ENCODE assay signal across 29 cellular contexts in the genomic region with DNA sequence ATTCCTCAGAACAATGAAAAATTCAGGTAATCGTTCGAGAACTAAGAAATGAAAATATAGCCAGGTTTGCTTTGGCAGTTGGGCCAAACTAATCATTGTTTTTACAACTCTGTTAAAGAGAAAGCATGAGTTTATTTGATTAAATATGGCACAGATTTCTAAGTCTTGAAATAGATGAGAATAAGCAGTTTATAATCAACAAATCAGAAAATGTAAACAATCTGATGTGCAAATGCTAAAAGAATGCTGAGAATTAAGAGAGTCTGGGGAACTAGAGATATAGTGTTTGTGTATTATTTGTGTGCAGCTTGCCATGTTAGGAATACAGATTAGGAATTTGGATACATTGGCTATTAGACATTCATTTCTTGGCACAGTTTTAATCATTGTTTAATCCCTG.
DNase-seq lines count a peak whose midpoint lies in the region; ATAC-seq and TF ChIP-seq lines count a peak whose summit lies in the region.
"Had no signal": no experiment of that assay in that cellular context is flagged by ENCODE, and none has a peak within 500 bp of the region (broad histone marks: within the 10 kb centered on the region; RNA-seq: fewer than 3 reads in every experiment).

No MANE protein-coding gene starts in this region.

- TF ChIP-seq CTCF in fibroblast of pulmonary artery (IDR thresholded peaks at IDR 0.05; ENCODE audit: low read length, missing control alignments) (no peak), esophagus muscularis mucosa (IDR thresholded peaks at IDR 0.05) (no peak)

- no peak for TF ChIP-seq EP300 in esophagus muscularis mucosa (IDR thresholded peaks at IDR 0.05)

- H3K4me1 ChIP-seq in aorta (ENCODE audit: control insufficient read depth in 1 of 2, insufficient read depth in 2 of 2, low read length in 2 of 2) (peaks cover 0 to 4% of the 10 kb centered on the region in 2 donors), esophagus muscularis mucosa (peaks cover 0 to 13% (median 0%) of the 10 kb centered on the region in 4 donors)
- H3K4me1 ChIP-seq: adrenal gland, left lung had no signal

- intact Hi-C loops in aorta (cut with DNase I) (loop anchor here in 1 of 2 donors (10.0 kb wide), 1 partner anchor 216 kb away; no protein-coding TSS in a partner anchor), esophagus muscularis mucosa (cut with DNase I) (no loop called here)

- H3K36me3 ChIP-seq in aorta (ENCODE audit: control insufficient read depth in 1 of 2, insufficient read depth in 2 of 2, low read length in 1 of 2) = no peaks in the 10 kb centered on the region
- no peaks in the 10 kb centered on the region for H3K36me3 ChIP-seq in esophagus muscularis mucosa
- H3K36me3 ChIP-seq: adrenal gland, cardiac muscle cell had no signal

- no peak for ATAC-seq in aorta (ENCODE audit: low FRiP score)
- ATAC-seq in GM19463 (IDR thresholded peaks at IDR 0.05; ENCODE audit: unreplicated experiment) = no peak
- ATAC-seq: left lung; naive thymus-derived CD8-positive, alpha-beta T cell had no signal

- DNase-seq in A172 (ENCODE audit: low spot score) = peak; percentile 13
- peak; percentile 63 for DNase-seq in HCEC 1CT
- DNase-seq in amniotic epithelial cell (ENCODE audit: low read depth) = peak; percentile 59
- peak; percentile 43 for DNase-seq in fibroblast of pulmonary artery (ENCODE audit: low read depth)
- no peak for DNase-seq in aorta
- no peak for DNase-seq in esophagus muscularis mucosa (ENCODE audit: extremely low spot score)
- DNase-seq in KG1 (lab: John Stamatoyannopoulos, UW) = no peak
- DNase-seq: activated CD4-positive, alpha-beta T cell treated with anti-CD3 and anti-CD28 coated beads for 1 hour; activated T-cell treated with anti-CD3 and anti-CD28 coated beads, Interleukin-2, amount 50 U/mL, for 1 hour; adrenal gland; DMS53; foreskin melanocyte; H9; hippocampal formation; immature natural killer cell; left lung; midbrain; MM.1S; naive thymus-derived CD8-positive, alpha-beta T cell; NCI-H1417; NCI-H2081; NCI-H345; NCI-H82; Right ventricle myocardium superior; small intestine; stimulated activated CD4-positive, alpha-beta T cell treated with anti-CD3 and anti-CD28 coated beads, Interleukin-1b, Interleukin-23, amount 100 ng/mL, for 48 hours had no signal

- no peak for TF ChIP-seq POLR2A in esophagus muscularis mucosa (IDR thresholded peaks at IDR 0.05; ENCODE audit: low read depth)

- H3K9me3 ChIP-seq in aorta (ENCODE audit: control insufficient read depth, low read length) (no peaks in the 10 kb centered on the region), esophagus muscularis mucosa (no peaks in the 10 kb centered on the region)
- H3K9me3 ChIP-seq: adrenal gland had no signal

- WGBS in aorta, 2 donors = 2 to 6% methylated on average over 2 of the region's 2 CpGs
- 46% methylated on average over 2 of the region's 2 CpGs for WGBS in esophagus muscularis mucosa

- H3K27me3 ChIP-seq in aorta (ENCODE audit: control insufficient read depth in 1 of 2, insufficient read depth in 2 of 2, low read length in 1 of 2) (no peaks in the 10 kb centered on the region), esophagus muscularis mucosa (no peaks in the 10 kb centered on the region)
- H3K27me3 ChIP-seq: adrenal gland, cardiac muscle cell, left lung had no signal

- H3K4me3 ChIP-seq in fibroblast of pulmonary artery (replicated peaks; ENCODE audit: low read depth, low read length) = no peak overlapping the region
- H3K4me3 ChIP-seq in aorta (ENCODE audit: low read length in 2 of 2) = no peak overlapping the region
- no peak overlapping the region for H3K4me3 ChIP-seq in esophagus muscularis mucosa
- H3K4me3 ChIP-seq: adrenal gland, cardiac muscle cell, left lung had no signal

- H3K27ac ChIP-seq in aorta (ENCODE audit: low read depth in 1 of 2, low read length in 2 of 2) (no peak overlapping the region), esophagus muscularis mucosa (replicated peaks in 1 of 4) (no peak overlapping the region)
- H3K27ac ChIP-seq: 22Rv1, adrenal gland, cardiac muscle cell, left lung had no signal

Comparison
In these comparisons a context has a peak if more than half of its experiments do, and no peak if none do; other contexts are left out.
1. DNase-seq: peak in A172 (single experiment), HCEC 1CT (single experiment), amniotic epithelial cell (single experiment) and fibroblast of pulmonary artery (single experiment); none in aorta (0 of 2), esophagus muscularis mucosa (single experiment) and KG1 (single experiment).